Comparison of ENCODE assay signal across 20 cellular contexts in the genomic region with DNA sequence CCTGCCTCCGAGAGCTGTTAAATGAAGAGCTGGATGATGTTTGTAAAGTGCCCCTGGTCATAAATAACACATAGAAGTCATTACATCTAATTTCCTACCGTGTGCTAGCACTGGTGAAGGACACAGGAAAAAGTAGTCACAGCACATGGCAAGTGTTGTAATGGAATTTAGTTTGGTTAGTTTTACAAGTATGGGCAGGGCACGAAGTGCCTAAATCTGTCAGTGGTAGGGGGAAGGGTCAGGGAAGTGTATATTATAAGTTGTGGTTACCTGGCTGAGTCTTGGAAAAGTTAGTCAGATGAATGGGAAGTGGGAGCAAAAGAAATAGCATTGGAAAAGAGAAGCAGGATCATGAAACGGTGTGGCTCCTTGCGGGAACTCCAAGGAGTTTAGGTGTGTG. TPM values are rescaled to one million over a fixed set of nuclear protein-coding genes. Genes with fewer than 3 reads are reported as not detected.
A peak's percentile ranks its signal among the peaks of the same experiment; 100 is the strongest.
DNase-seq lines count a peak whose midpoint lies in the region; ATAC-seq and TF ChIP-seq lines count a peak whose summit lies in the region.
"Had no signal": no experiment of that assay in that cellular context is flagged by ENCODE, and none has a peak within 500 bp of the region (broad histone marks: within the 10 kb centered on the region; RNA-seq: fewer than 3 reads in every experiment).

No MANE protein-coding gene starts in this region.

- no peak overlapping the region for H2BK12ac ChIP-seq in trophoblast cell (ENCODE audit: low read length)

- no peak overlapping the region for H4K8ac ChIP-seq in mesendoderm (ENCODE audit: low read depth, low read length)
- H4K8ac ChIP-seq in trophoblast cell (ENCODE audit: low read depth, low read length): no peak overlapping the region

- no peaks in the 10 kb centered on the region for H3K79me1 ChIP-seq in mesendoderm (ENCODE audit: low read length)
- no peaks in the 10 kb centered on the region for H3K79me1 ChIP-seq in trophoblast cell (ENCODE audit: low read length)

- no peaks in the 10 kb centered on the region for H3K9me3 Mint-ChIP-seq in activated naive CD8-positive, alpha-beta T cell (ENCODE audit: low read depth)
- H3K9me3 Mint-ChIP-seq in activated naive CD8-positive, alpha-beta T cell treated with anti-CD3 and anti-CD28 coated beads for 36 hours: no peaks in the 10 kb centered on the region
- H3K9me3 Mint-ChIP-seq in activated T-helper 17 cell treated with anti-CD3 and anti-CD28 coated beads, Interleukin-2, amount 50 U/mL, for 72 hours: no peaks in the 10 kb centered on the region
- H3K9me3 Mint-ChIP-seq in glutamatergic neuron (ENCODE audit: unreplicated experiment): no peaks in the 10 kb centered on the region

- H4K12ac ChIP-seq in trophoblast cell (ENCODE audit: low read depth, low read length): no peak overlapping the region

- H3K36me3 Mint-ChIP-seq in activated naive CD8-positive, alpha-beta T cell: peaks cover 2% of the 10 kb centered on the region
- H3K36me3 Mint-ChIP-seq in activated naive CD8-positive, alpha-beta T cell treated with anti-CD3 and anti-CD28 coated beads for 36 hours: no peaks in the 10 kb centered on the region
- H3K36me3 Mint-ChIP-seq in activated T-helper 17 cell treated with anti-CD3 and anti-CD28 coated beads, Interleukin-2, amount 50 U/mL, for 72 hours (ENCODE audit: low read depth): no peaks in the 10 kb centered on the region
- H3K36me3 Mint-ChIP-seq in glutamatergic neuron (ENCODE audit: unreplicated experiment): no peaks in the 10 kb centered on the region

- no peak overlapping the region for H3K14ac ChIP-seq in trophoblast cell (ENCODE audit: low read length)

- H3K79me2 ChIP-seq in mesendoderm (ENCODE audit: control insufficient read depth, insufficient read depth, low read length) (no peaks in the 10 kb centered on the region), trophoblast cell (ENCODE audit: control insufficient read depth, insufficient read depth, low read length, poor library complexity) (no peaks in the 10 kb centered on the region)

- peak overlapping the region; percentile 68 for H3K4me3 Mint-ChIP-seq in activated naive CD8-positive, alpha-beta T cell
- H3K4me3 Mint-ChIP-seq in activated naive CD8-positive, alpha-beta T cell treated with anti-CD3 and anti-CD28 coated beads for 36 hours: no peak overlapping the region
- H3K4me3 Mint-ChIP-seq in activated T-helper 17 cell treated with anti-CD3 and anti-CD28 coated beads, Interleukin-2, amount 50 U/mL, for 72 hours: peak overlapping the region; percentile 70
- peak overlapping the region; percentile 83 for H3K4me3 Mint-ChIP-seq in glutamatergic neuron (ENCODE audit: unreplicated experiment)

- no peaks in the 10 kb centered on the region for H3K4me1 ChIP-seq in mesendoderm (ENCODE audit: control insufficient read depth, low read depth, low read length)
- H3K4me1 ChIP-seq in trophoblast cell (ENCODE audit: control insufficient read depth in 1 of 2, insufficient read depth in 2 of 2, low read length in 2 of 2): peaks cover 3 to 11% of the 10 kb centered on the region in 2 experiments
- H3K4me1 ChIP-seq in upper lobe of right lung: peaks cover 17% of the 10 kb centered on the region

- H3K9me3 ChIP-seq in trophoblast cell (ENCODE audit: insufficient read depth, low read depth, low read length): no peaks in the 10 kb centered on the region
- no peaks in the 10 kb centered on the region for H3K9me3 ChIP-seq in upper lobe of right lung
- H3K9me3 ChIP-seq: HAP-1, SJSA1 had no signal

- no peak overlapping the region for H3K18ac ChIP-seq in mesendoderm (ENCODE audit: low read length)
- no peak overlapping the region for H3K18ac ChIP-seq in trophoblast cell (ENCODE audit: low read length)

- H4K5ac ChIP-seq in mesendoderm (ENCODE audit: low read length): no peak overlapping the region

- no peak overlapping the region for H3K27ac ChIP-seq in mesendoderm (ENCODE audit: low read depth, low read length)
- no peak overlapping the region for H3K27ac ChIP-seq in trophoblast cell (ENCODE audit: low read depth, low read length)
- no peak overlapping the region for H3K27ac ChIP-seq in upper lobe of right lung
- H3K27ac ChIP-seq: GM23248, SJSA1 had no signal

- H3K27ac Mint-ChIP-seq in activated naive CD8-positive, alpha-beta T cell: no peak overlapping the region
- no peak overlapping the region for H3K27ac Mint-ChIP-seq in activated naive CD8-positive, alpha-beta T cell treated with anti-CD3 and anti-CD28 coated beads for 36 hours
- H3K27ac Mint-ChIP-seq in activated T-helper 17 cell treated with anti-CD3 and anti-CD28 coated beads, Interleukin-2, amount 50 U/mL, for 72 hours: no peak overlapping the region
- no peak overlapping the region for H3K27ac Mint-ChIP-seq in glutamatergic neuron (ENCODE audit: unreplicated experiment)

- H2BK15ac ChIP-seq in mesendoderm (replicated peaks; ENCODE audit: low read depth): no peak overlapping the region

- no peak overlapping the region for H2AFZ ChIP-seq in trophoblast cell (ENCODE audit: insufficient read depth, low read length, poor library complexity)

- H3K56ac ChIP-seq in mesendoderm (ENCODE audit: low read length): no peak overlapping the region

- ATAC-seq in activated T-helper 17 cell treated with anti-CD3 and anti-CD28 coated beads, Interleukin-2, amount 50 U/mL, for 72 hours (replicated peaks): no peak
- no peak for ATAC-seq in upper lobe of right lung
- ATAC-seq: Right ventricle myocardium inferior had no signal

- H3K27me3 ChIP-seq in mesendoderm (ENCODE audit: insufficient read depth, low read length, poor library complexity): peaks cover 6% of the 10 kb centered on the region
- H3K27me3 ChIP-seq in trophoblast cell (ENCODE audit: insufficient read depth, low read length): peaks cover 22% of the 10 kb centered on the region
- peaks cover 58% of the 10 kb centered on the region for H3K27me3 ChIP-seq in upper lobe of right lung

- H3K4me1 Mint-ChIP-seq in activated naive CD8-positive, alpha-beta T cell (ENCODE audit: low read depth): peaks cover 27% of the 10 kb centered on the region
- H3K4me1 Mint-ChIP-seq in activated naive CD8-positive, alpha-beta T cell treated with anti-CD3 and anti-CD28 coated beads for 36 hours: peaks cover 12% of the 10 kb centered on the region
- H3K4me1 Mint-ChIP-seq in activated T-helper 17 cell treated with anti-CD3 and anti-CD28 coated beads, Interleukin-2, amount 50 U/mL, for 72 hours: peaks cover 7% of the 10 kb centered on the region
- H3K4me1 Mint-ChIP-seq in glutamatergic neuron (ENCODE audit: low read depth, unreplicated experiment): peaks cover 2% of the 10 kb centered on the region

- WGBS in mesendoderm (ENCODE audit: extremely low coverage, insufficient coverage, low lambda C conversion rate): no CpG with 5 or more reads among the region's 5 CpGs
- whole genome bisulfite sequencing in trophoblast cell (ENCODE audit: extremely low coverage, insufficient coverage, insufficient read length): no CpG with 5 or more reads among the region's 5 CpGs

- H2BK120ac ChIP-seq in mesendoderm (ENCODE audit: low read depth, low read length): no peak overlapping the region
- H2BK120ac ChIP-seq in trophoblast cell (ENCODE audit: insufficient read depth, low read length, poor library complexity): no peak overlapping the region

- intact Hi-C loops in upper lobe of right lung (cut with DNase I): no loop called here

- H2AK5ac ChIP-seq in mesendoderm (ENCODE audit: low read length) (no peak overlapping the region), trophoblast cell (ENCODE audit: low read length) (no peak overlapping the region)

- H2BK5ac ChIP-seq in mesendoderm (ENCODE audit: low read length): no peak overlapping the region
- H2BK5ac ChIP-seq in trophoblast cell (ENCODE audit: low read depth, low read length, poor library complexity): no peak overlapping the region

- H3K23ac ChIP-seq in mesendoderm (ENCODE audit: low read length) (no peak overlapping the region), trophoblast cell (ENCODE audit: low read length) (no peak overlapping the region)

- peaks cover 39% of the 10 kb centered on the region for H3K27me3 Mint-ChIP-seq in activated naive CD8-positive, alpha-beta T cell
- H3K27me3 Mint-ChIP-seq in activated naive CD8-positive, alpha-beta T cell treated with anti-CD3 and anti-CD28 coated beads for 36 hours: peaks cover 59% of the 10 kb centered on the region
- peaks cover 52% of the 10 kb centered on the region for H3K27me3 Mint-ChIP-seq in activated T-helper 17 cell treated with anti-CD3 and anti-CD28 coated beads, Interleukin-2, amount 50 U/mL, for 72 hours
- no peaks in the 10 kb centered on the region for H3K27me3 Mint-ChIP-seq in glutamatergic neuron (ENCODE audit: unreplicated experiment)

- H3K4me3 ChIP-seq in mesendoderm (ENCODE audit: low read length): no peak overlapping the region
- H3K4me3 ChIP-seq in trophoblast cell (ENCODE audit: low read depth, low read length): no peak overlapping the region
- no peak overlapping the region for H3K4me3 ChIP-seq in upper lobe of right lung
- H3K4me3 ChIP-seq: HAP-1, SJSA1 had no signal

- DNase-seq in activated naive CD8-positive, alpha-beta T cell treated with anti-CD3 and anti-CD28 coated beads for 36 hours: no peak
- DNase-seq in glutamatergic neuron: no peak
- DNase-seq in NCI-H82 treated with DMSO at 0.1 percent for 48 hours (lab: John Stamatoyannopoulos, UW; ENCODE audit: unreplicated experiment): no peak
- DNase-seq in mesendoderm: no peak
- no peak for DNase-seq in trophoblast cell
- DNase-seq in upper lobe of right lung: no peak
- DNase-seq: 8988T, AML-193, DMS79, GM23248, KG1, NCI-H1105, NCI-H2029 treated with DMSO at 0.1 percent for 48 hours, OCI-M1 had no signal

- TF ChIP-seq CTCF in glutamatergic neuron (IDR thresholded peaks at IDR 0.05; ENCODE audit: partially characterized antibody, unreplicated experiment) (no peak), upper lobe of right lung (IDR thresholded peaks at IDR 0.05) (no peak)

- H3K4me2 ChIP-seq in mesendoderm (ENCODE audit: low read length) (no peak overlapping the region), trophoblast cell (ENCODE audit: low read length) (no peak overlapping the region)

- no peaks in the 10 kb centered on the region for H3K36me3 ChIP-seq in mesendoderm (ENCODE audit: control insufficient read depth, insufficient read depth, low read length)
- no peaks in the 10 kb centered on the region for H3K36me3 ChIP-seq in trophoblast cell (ENCODE audit: control insufficient read depth in 1 of 2, insufficient read depth in 2 of 2, low read length in 2 of 2)
- no peaks in the 10 kb centered on the region for H3K36me3 ChIP-seq in upper lobe of right lung
- H3K36me3 ChIP-seq: HAP-1 had no signal

- no peak overlapping the region for H4K91ac ChIP-seq in trophoblast cell (ENCODE audit: low read depth, low read length)

- H3K4ac ChIP-seq in mesendoderm (ENCODE audit: low read depth, low read length) (no peak overlapping the region), trophoblast cell (ENCODE audit: low read depth, low read length) (no peak overlapping the region)

- no peak overlapping the region for H3K9ac ChIP-seq in mesendoderm (ENCODE audit: low read length)
- no peak overlapping the region for H3K9ac ChIP-seq in trophoblast cell (ENCODE audit: low read length)
- H3K9ac ChIP-seq: GM23248 had no signal

RNA-seq across cellular contexts. Expression of a gene that starts 1.6 kb away (rescaled TPM):
- not detected for total RNA-seq in activated naive CD8-positive, alpha-beta T cell treated with anti-CD3 and anti-CD28 coated beads for 36 hours
- not detected for total RNA-seq in activated T-helper 17 cell treated with anti-CD3 and anti-CD28 coated beads, Interleukin-2, amount 50 U/mL, for 72 hours
- total RNA-seq in glutamatergic neuron (ENCODE audit: unreplicated experiment) (4.9 TPM), upper lobe of right lung (not detected)
- polyA plus RNA-seq in mesendoderm (2013, experiment 1 of 2): 0.46 TPM
- polyA plus RNA-seq in mesendoderm (2013, experiment 2 of 2): 0.38 TPM
- not detected in 2 replicates for polyA plus RNA-seq in trophoblast cell (2013)
- total RNA-seq: GM23248, Right ventricle myocardium inferior, SJSA1 had no signal
- polyA plus RNA-seq: AG04450, GM23248 had no signal

RNA-seq across cellular contexts. Expression of a gene that starts 4.7 kb away (rescaled TPM):
- total RNA-seq in activated naive CD8-positive, alpha-beta T cell treated with anti-CD3 and anti-CD28 coated beads for 36 hours: 10 to 100 TPM; 30.1 to 32.1 TPM
- 10 to 100 TPM; 35.6 to 48.6 TPM for total RNA-seq in activated T-helper 17 cell treated with anti-CD3 and anti-CD28 coated beads, Interleukin-2, amount 50 U/mL, for 72 hours
- total RNA-seq in glutamatergic neuron (ENCODE audit: unreplicated experiment) (23.1 TPM), upper lobe of right lung (24.4 TPM)
- polyA plus RNA-seq in mesendoderm (2013, experiment 1 of 2): 3.7 TPM
- 3.7 TPM for polyA plus RNA-seq in mesendoderm (2013, experiment 2 of 2)
- polyA plus RNA-seq in trophoblast cell (2013): 8.1 TPM in 2 replicates
